In genomic region chr21:29477941-29478340, GRCh38 we compare ENCODE assay signal across 16 cellular contexts.
DNase-seq lines count a peak whose midpoint lies in the region; ATAC-seq lines count a peak whose summit lies in the region.
"Had no signal": no experiment of that assay in that cellular context is flagged by ENCODE, and none has a peak within 500 bp of the region (broad histone marks: within the 10 kb centered on the region; RNA-seq: fewer than 3 reads in every experiment).

No MANE protein-coding gene starts in this region.

- peaks cover 17% of the 10 kb centered on the region for H3K36me3 Mint-ChIP-seq in CD4-positive, CD25-positive, alpha-beta regulatory T cell
- H3K36me3 Mint-ChIP-seq in activated CD4-positive, alpha-beta T cell treated with anti-CD3 and anti-CD28 coated beads, Interleukin-2, amount 10 ng/mL, durations not matched to agents 24 days and 14 days (ENCODE audit: low read depth), result no peaks in the 10 kb centered on the region
- H3K36me3 Mint-ChIP-seq in activated CD4-positive, alpha-beta T cell treated with anti-CD3 and anti-CD28 coated beads for 36 hours (ENCODE audit: low read depth), result peaks cover 3% of the 10 kb centered on the region

- no peaks in the 10 kb centered on the region for H3K36me3 ChIP-seq in CD4-positive, CD25-positive, alpha-beta regulatory T cell (ENCODE audit: control insufficient read depth, insufficient read depth, low read length)
- H3K36me3 ChIP-seq in MG63 (no peaks in the 10 kb centered on the region), SJCRH30 (no peaks in the 10 kb centered on the region)
- H3K36me3 ChIP-seq: ascending aorta, spleen, stomach had no signal

- CTCF ChIA-PET in activated CD4-positive, alpha-beta T cell treated with anti-CD3 and anti-CD28 coated beads for 36 hours (lab: Charles Lee), result interaction anchor here (0.6 to 1.9 kb wide), 10 partner anchors 9 to 382 kb away, joined by 3 to 8 read pairs (median 4); no protein-coding TSS in a partner anchor

- no peaks in the 10 kb centered on the region for H3K27me3 Mint-ChIP-seq in CD4-positive, CD25-positive, alpha-beta regulatory T cell
- H3K27me3 Mint-ChIP-seq in activated CD4-positive, alpha-beta T cell treated with anti-CD3 and anti-CD28 coated beads, Interleukin-2, amount 10 ng/mL, durations not matched to agents 24 days and 14 days, result no peaks in the 10 kb centered on the region
- H3K27me3 Mint-ChIP-seq in activated CD4-positive, alpha-beta T cell treated with anti-CD3 and anti-CD28 coated beads for 36 hours, result no peaks in the 10 kb centered on the region

- peaks cover 7 to 16% (median 11%) of the 10 kb centered on the region in 4 donors for H3K4me1 Mint-ChIP-seq in CD4-positive, CD25-positive, alpha-beta regulatory T cell
- H3K4me1 Mint-ChIP-seq in activated CD4-positive, alpha-beta T cell treated with anti-CD3 and anti-CD28 coated beads, Interleukin-2, amount 10 ng/mL, durations not matched to agents 24 days and 14 days, result peaks cover 7% of the 10 kb centered on the region
- H3K4me1 Mint-ChIP-seq in activated CD4-positive, alpha-beta T cell treated with anti-CD3 and anti-CD28 coated beads for 36 hours, result peaks cover 18% of the 10 kb centered on the region

- peak overlapping the region in 2 of 3 donors; percentile 42 to 60 for H3K27ac Mint-ChIP-seq in CD4-positive, CD25-positive, alpha-beta regulatory T cell
- H3K27ac Mint-ChIP-seq in activated CD4-positive, alpha-beta T cell treated with anti-CD3 and anti-CD28 coated beads, Interleukin-2, amount 10 ng/mL, durations not matched to agents 24 days and 14 days, result no peak overlapping the region
- H3K27ac Mint-ChIP-seq in activated CD4-positive, alpha-beta T cell treated with anti-CD3 and anti-CD28 coated beads for 36 hours, result no peak overlapping the region

- no peaks in the 10 kb centered on the region for H3K27me3 ChIP-seq in CD4-positive, CD25-positive, alpha-beta regulatory T cell (ENCODE audit: control insufficient read depth, insufficient read depth, low read length)
- H3K27me3 ChIP-seq in MG63, result no peaks in the 10 kb centered on the region
- no peaks in the 10 kb centered on the region for H3K27me3 ChIP-seq in SJCRH30
- H3K27me3 ChIP-seq: ascending aorta, spleen, stomach had no signal

- no peak for DNase-seq in CD4-positive, CD25-positive, alpha-beta regulatory T cell
- DNase-seq in MG63, result peak; percentile 66
- DNase-seq in amniotic epithelial cell (ENCODE audit: low read depth), result peak; percentile 51
- DNase-seq in glomerular visceral epithelial cell (ENCODE audit: extremely low spot score), result peak; percentile 54
- no peak for DNase-seq in activated CD4-positive, alpha-beta T cell treated with anti-CD3 and anti-CD28 coated beads, Interleukin-2, amount 10 ng/mL, durations not matched to agents 24 days and 14 days
- no peak for DNase-seq in activated CD4-positive, alpha-beta T cell treated with anti-CD3 and anti-CD28 coated beads for 36 hours
- no peak for DNase-seq in SJCRH30
- DNase-seq in NCI-H2171 treated with DMSO at 0.1 percent for 48 hours (lab: John Stamatoyannopoulos, UW), result no peak
- DNase-seq: ACHN; activated effector memory CD4-positive, alpha-beta T cell treated with anti-CD3 and anti-CD28 coated beads, Interleukin-2, amount 50 U/mL, for 16 hours; MM.1S; nucleus accumbens; spleen; stomach had no signal

- H3K4me1 ChIP-seq in CD4-positive, CD25-positive, alpha-beta regulatory T cell (ENCODE audit: control insufficient read depth, insufficient read depth, low read length, poor library complexity, severe bottlenecking), result no peaks in the 10 kb centered on the region
- 0 out of 2 replicates have a peak, but pooled peaks cover 6% of the 10 kb centered on the region for H3K4me1 ChIP-seq in SJCRH30
- H3K4me1 ChIP-seq: ascending aorta, stomach had no signal

- POLR2A ChIA-PET in activated CD4-positive, alpha-beta T cell treated with anti-CD3 and anti-CD28 coated beads for 36 hours (lab: Charles Lee), result no interaction called here

- ATAC-seq in CD4-positive, CD25-positive, alpha-beta regulatory T cell (ENCODE audit: low read depth in 2 of 2), result no peak
- no peak for ATAC-seq in activated CD4-positive, alpha-beta T cell treated with anti-CD3 and anti-CD28 coated beads for 36 hours

- H3K27ac ChIP-seq in CD4-positive, CD25-positive, alpha-beta regulatory T cell (ENCODE audit: insufficient read depth, low read length, poor library complexity, severe bottlenecking), result no peak overlapping the region
- no peak overlapping the region for H3K27ac ChIP-seq in SJCRH30
- H3K27ac ChIP-seq: ascending aorta, spleen, stomach, VCaP had no signal

- no peaks in the 10 kb centered on the region for H3K9me3 ChIP-seq in CD4-positive, CD25-positive, alpha-beta regulatory T cell (ENCODE audit: control insufficient read depth in 2 of 2, low read length in 2 of 2)
- H3K9me3 ChIP-seq in MG63 (no peaks in the 10 kb centered on the region), SJCRH30 (replicated peaks) (no peaks in the 10 kb centered on the region)
- H3K9me3 ChIP-seq: ascending aorta, stomach had no signal

- intact Hi-C loops in activated CD4-positive, alpha-beta T cell treated with anti-CD3 and anti-CD28 coated beads, Interleukin-2, amount 10 ng/mL, durations not matched to agents 24 days and 14 days (cut with micrococcal nuclease), result no loop called here
- intact Hi-C loops in activated CD4-positive, alpha-beta T cell treated with anti-CD3 and anti-CD28 coated beads for 36 hours (cut with DNase I, micrococcal nuclease), result no loop called here

- no peak overlapping the region for H3K4me3 ChIP-seq in CD4-positive, CD25-positive, alpha-beta regulatory T cell (ENCODE audit: low read depth, low read length)
- H3K4me3 ChIP-seq in MG63, result no peak overlapping the region
- no peak overlapping the region for H3K4me3 ChIP-seq in SJCRH30
- H3K4me3 ChIP-seq: ascending aorta, spleen, stomach had no signal

- H3K4me3 Mint-ChIP-seq in CD4-positive, CD25-positive, alpha-beta regulatory T cell, result no peak overlapping the region
- H3K4me3 Mint-ChIP-seq in activated CD4-positive, alpha-beta T cell treated with anti-CD3 and anti-CD28 coated beads, Interleukin-2, amount 10 ng/mL, durations not matched to agents 24 days and 14 days, result no peak overlapping the region
- H3K4me3 Mint-ChIP-seq in activated CD4-positive, alpha-beta T cell treated with anti-CD3 and anti-CD28 coated beads for 36 hours, result no peak overlapping the region

- H3K9me3 Mint-ChIP-seq in CD4-positive, CD25-positive, alpha-beta regulatory T cell, result peaks cover 0 to 3% (median 0%) of the 10 kb centered on the region in 7 donors
- no peaks in the 10 kb centered on the region for H3K9me3 Mint-ChIP-seq in activated CD4-positive, alpha-beta T cell treated with anti-CD3 and anti-CD28 coated beads, Interleukin-2, amount 10 ng/mL, durations not matched to agents 24 days and 14 days
- no peaks in the 10 kb centered on the region for H3K9me3 Mint-ChIP-seq in activated CD4-positive, alpha-beta T cell treated with anti-CD3 and anti-CD28 coated beads for 36 hours (ENCODE audit: low read depth)

Comparison
In these comparisons a context has a peak if more than half of its experiments do, and no peak if none do; other contexts are left out.
1. DNase-seq: peak in MG63 (single experiment), amniotic epithelial cell (single experiment) and glomerular visceral epithelial cell (single experiment); none in CD4-positive, CD25-positive, alpha-beta regulatory T cell (0 of 3), activated CD4-positive, alpha-beta T cell treated with anti-CD3 and anti-CD28 coated beads, Interleukin-2, amount 10 ng/mL, durations not matched to agents 24 days and 14 days (single experiment), activated CD4-positive, alpha-beta T cell treated with anti-CD3 and anti-CD28 coated beads for 36 hours (single experiment), SJCRH30 (0 of 2) and NCI-H2171 treated with DMSO at 0.1 percent for 48 hours (single experiment).
2. H3K27ac Mint-ChIP-seq: peak in CD4-positive, CD25-positive, alpha-beta regulatory T cell (2 of 3); none in activated CD4-positive, alpha-beta T cell treated with anti-CD3 and anti-CD28 coated beads, Interleukin-2, amount 10 ng/mL, durations not matched to agents 24 days and 14 days (single experiment) and activated CD4-positive, alpha-beta T cell treated with anti-CD3 and anti-CD28 coated beads for 36 hours (single experiment).